9 cellular contexts compared by ENCODE assay signal in the genomic region with DNA sequence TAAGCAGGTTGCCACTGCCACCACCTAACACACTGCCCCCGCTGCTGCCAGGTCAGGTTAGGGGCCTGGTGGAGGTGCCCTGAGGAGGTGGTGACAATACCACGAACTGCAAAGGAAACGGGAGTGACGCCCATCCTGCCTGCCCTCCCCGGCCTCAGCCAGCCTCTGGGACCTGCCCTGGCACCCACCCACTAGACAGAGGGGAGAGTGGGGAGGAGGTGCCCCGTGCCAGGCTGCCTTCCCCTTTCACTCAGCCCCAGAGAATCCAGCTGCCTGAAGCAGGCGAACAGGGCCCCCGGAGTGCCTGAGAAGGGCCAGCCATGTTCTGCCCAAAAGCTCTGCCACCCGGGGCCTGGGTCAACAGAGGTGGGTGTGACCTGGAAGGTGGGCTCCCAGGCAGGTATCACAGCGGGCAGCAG. TPM values are rescaled to one million over a fixed set of nuclear protein-coding genes. Genes with fewer than 3 reads are reported as not detected.
DNase-seq lines count a peak whose midpoint lies in the region; ATAC-seq, FAIRE-seq and TF ChIP-seq lines count a peak whose summit lies in the region.
"Had no signal": no experiment of that assay in that cellular context is flagged by ENCODE, and none has a peak within 500 bp of the region (broad histone marks: within the 10 kb centered on the region; RNA-seq: fewer than 3 reads in every experiment).

No MANE protein-coding gene starts in this region.

- H3K27ac Mint-ChIP-seq in activated naive CD4-positive, alpha-beta T cell treated with anti-CD3 and anti-CD28 coated beads for 36 hours, result no peak overlapping the region

- no peaks in the 10 kb centered on the region for H4K20me1 ChIP-seq in osteoblast (ENCODE audit: insufficient read depth, low read length)

- H3K4me1 ChIP-seq in osteoblast (ENCODE audit: insufficient read depth, low read length) (peaks cover 4% of the 10 kb centered on the region), tibial artery (peaks cover 0 to 26% (median 15%) of the 10 kb centered on the region in 4 donors)

- H3K27me3 ChIP-seq in osteoblast (ENCODE audit: insufficient read depth, low read length) (no peaks in the 10 kb centered on the region), tibial artery (no peaks in the 10 kb centered on the region)

- H3K9me3 ChIP-seq in osteoblast (ENCODE audit: low read depth, low read length) (no peaks in the 10 kb centered on the region), tibial artery (no peaks in the 10 kb centered on the region)

- no peaks in the 10 kb centered on the region for H3K79me2 ChIP-seq in osteoblast (ENCODE audit: insufficient read depth, low read length)

- no peaks in the 10 kb centered on the region for H3K36me3 ChIP-seq in osteoblast (ENCODE audit: insufficient read depth, low read length)
- H3K36me3 ChIP-seq in tibial artery, result no peaks in the 10 kb centered on the region

- H2AFZ ChIP-seq in osteoblast (ENCODE audit: low read length), result no peak overlapping the region

- no peak overlapping the region for H3K4me3 Mint-ChIP-seq in activated naive CD4-positive, alpha-beta T cell treated with anti-CD3 and anti-CD28 coated beads for 36 hours

- peaks cover 31% of the 10 kb centered on the region for H3K4me1 Mint-ChIP-seq in activated naive CD4-positive, alpha-beta T cell treated with anti-CD3 and anti-CD28 coated beads for 36 hours (ENCODE audit: low read depth)

- FAIRE-seq in D721Med (lab: Jason Lieb, UNC), result no peak

- intact Hi-C loops in activated naive CD4-positive, alpha-beta T cell treated with anti-CD3 and anti-CD28 coated beads for 36 hours (cut with micrococcal nuclease), result no loop called here
- intact Hi-C loops in tibial artery (cut with DNase I; ENCODE audit: low total_unique reads), result no loop called here

- no peaks in the 10 kb centered on the region for H3K9me3 Mint-ChIP-seq in activated naive CD4-positive, alpha-beta T cell treated with anti-CD3 and anti-CD28 coated beads for 36 hours

- no peak for ATAC-seq in GM18517 (IDR thresholded peaks at IDR 0.05; ENCODE audit: unreplicated experiment)

- TF ChIP-seq CTCF in osteoblast (IDR thresholded peaks at IDR 0.05; ENCODE audit: extremely low read depth, low read depth, low read length), result no peak
- no peak for TF ChIP-seq CTCF in tibial artery (IDR thresholded peaks at IDR 0.05)
- TF ChIP-seq CTCF in D721Med (IDR thresholded peaks at IDR 0.05; ENCODE audit: insufficient read depth, missing control alignments), result no peak

- peak; percentile 57 for DNase-seq in activated naive CD4-positive, alpha-beta T cell treated with Interleukin-2 at 50 U/mL for 16 hours
- no peak for DNase-seq in activated naive CD4-positive, alpha-beta T cell (lab: John Stamatoyannopoulos, UW)
- DNase-seq in activated naive CD4-positive, alpha-beta T cell treated with anti-CD3 and anti-CD28 coated beads for 36 hours, result peak; percentile 67
- DNase-seq in osteoblast (ENCODE audit: insufficient read length, low spot score, missing footprints) (peak; percentile 52), tibial artery (peak in 1 of 2 donors; percentile 66), NCI-H2171 (lab: John Stamatoyannopoulos, UW) (no peak), D721Med (ENCODE audit: insufficient read length, low spot score) (no peak)
- DNase-seq: NCI-H1436 treated with DMSO at 0.1 percent for 48 hours had no signal

- no peak overlapping the region for H3K27ac ChIP-seq in osteoblast (ENCODE audit: low read depth, low read length)
- H3K27ac ChIP-seq in tibial artery, result peak overlapping the region; percentile 0 to 16

- CTCF ChIA-PET in activated naive CD4-positive, alpha-beta T cell treated with anti-CD3 and anti-CD28 coated beads for 36 hours (lab: Charles Lee), result interaction anchor here (0.5 kb wide), 1 partner anchor 135 kb away, joined by 3 read pairs; no protein-coding TSS in a partner anchor

- no peaks in the 10 kb centered on the region for H3K27me3 Mint-ChIP-seq in activated naive CD4-positive, alpha-beta T cell treated with anti-CD3 and anti-CD28 coated beads for 36 hours (ENCODE audit: low read depth)

- no peaks in the 10 kb centered on the region for H3K36me3 Mint-ChIP-seq in activated naive CD4-positive, alpha-beta T cell treated with anti-CD3 and anti-CD28 coated beads for 36 hours (ENCODE audit: low read depth)

- H3K4me2 ChIP-seq in osteoblast (ENCODE audit: insufficient read depth, low read length), result no peak overlapping the region

- H3K4me3 ChIP-seq in osteoblast (ENCODE audit: insufficient read depth, low read length), result no peak overlapping the region
- no peak overlapping the region for H3K4me3 ChIP-seq in tibial artery

RNA-seq across cellular contexts. Expression of gene FOSL2, which starts 44.5 kb away (rescaled TPM):
- total RNA-seq in activated naive CD4-positive, alpha-beta T cell treated with anti-CD3 and anti-CD28 coated beads for 36 hours, result 100 to 1,000 TPM; 102 to 110 TPM
- total RNA-seq in osteoblast, result 64.5 and 86.9 TPM in 2 replicates

Comparison
In these comparisons a context has a peak if more than half of its experiments do, and no peak if none do; other contexts are left out.
1. DNase-seq: peak in activated naive CD4-positive, alpha-beta T cell treated with Interleukin-2 at 50 U/mL for 16 hours (single experiment), activated naive CD4-positive, alpha-beta T cell treated with anti-CD3 and anti-CD28 coated beads for 36 hours (single experiment) and osteoblast (single experiment); none in activated naive CD4-positive, alpha-beta T cell (0 of 4), NCI-H2171 (single experiment) and D721Med (single experiment).